22 cellular contexts compared by ENCODE assay signal in genomic region chr20:39660251-39660650, GRCh38.
DNase-seq lines count a peak whose midpoint lies in the region; ATAC-seq and TF ChIP-seq lines count a peak whose summit lies in the region.
"Had no signal": no experiment of that assay in that cellular context is flagged by ENCODE, and none has a peak within 500 bp of the region (broad histone marks: within the 10 kb centered on the region; RNA-seq: fewer than 3 reads in every experiment).

No MANE protein-coding gene starts in this region.

- H3K4me1 ChIP-seq in MM.1S (ENCODE audit: low read length) = no peaks in the 10 kb centered on the region
- H3K4me1 ChIP-seq: right atrium auricular region, thyroid gland had no signal

- H4K20me1 ChIP-seq in MM.1S (ENCODE audit: insufficient read depth, low read length) = no peaks in the 10 kb centered on the region

- H3K4me2 ChIP-seq in MM.1S (ENCODE audit: low read depth, low read length) = no peak overlapping the region

- H3K27ac ChIP-seq in MM.1S (ENCODE audit: low read length) = no peak overlapping the region
- H3K27ac ChIP-seq: neutrophil, right atrium auricular region, thyroid gland had no signal

- TF ChIP-seq CTCF in fibroblast of pulmonary artery (IDR thresholded peaks at IDR 0.05; ENCODE audit: low read length, missing control alignments) (no peak), retinal pigment epithelial cell (conservative IDR thresholded peaks at IDR 0.05; ENCODE audit: low read depth, low read length) (no peak), MM.1S (IDR thresholded peaks at IDR 0.05; ENCODE audit: low read length) (no peak)

- no peak for ATAC-seq in left lobe of liver
- no peak for ATAC-seq in HG02623 (IDR thresholded peaks at IDR 0.05; ENCODE audit: unreplicated experiment)
- ATAC-seq: activated CD8-positive, alpha-beta T cell treated with anti-CD3 and anti-CD28 coated beads, Interleukin-2, amount 10 ng/mL, durations not matched to agents 7 days and 5 days; activated T-cell treated with anti-CD3 and anti-CD28 coated beads, Interleukin-2, amount 50 U/mL, for 4 hours; left ventricle myocardium superior; PC-3 had no signal

- no peak overlapping the region for H2AFZ ChIP-seq in MM.1S (ENCODE audit: low read length)

- no peaks in the 10 kb centered on the region for H3F3A ChIP-seq in MM.1S (ENCODE audit: insufficient read depth, low read length)

- no peaks in the 10 kb centered on the region for H3K36me3 ChIP-seq in MM.1S (replicated peaks; ENCODE audit: insufficient read depth, low read length)
- H3K36me3 ChIP-seq: neutrophil, right atrium auricular region, thyroid gland had no signal

- H3K79me2 ChIP-seq in MM.1S (ENCODE audit: low read length) = no peaks in the 10 kb centered on the region

- no peaks in the 10 kb centered on the region for H3K27me3 ChIP-seq in MM.1S (replicated peaks; ENCODE audit: insufficient read depth, low read length)
- H3K27me3 ChIP-seq: neutrophil, right atrium auricular region, thyroid gland had no signal

- H3K4me3 ChIP-seq in fibroblast of pulmonary artery (replicated peaks; ENCODE audit: low read depth, low read length) = no peak overlapping the region
- no peak overlapping the region for H3K4me3 ChIP-seq in retinal pigment epithelial cell (ENCODE audit: low read length)
- H3K4me3 ChIP-seq in MM.1S (ENCODE audit: low read length) = no peak overlapping the region
- H3K4me3 ChIP-seq: right atrium auricular region, thyroid gland had no signal

- H3K9ac ChIP-seq in MM.1S (ENCODE audit: low read length) = no peak overlapping the region

- DNase-seq in EH (ENCODE audit: low read depth) (peak; percentile 62), astrocyte of the hippocampus (ENCODE audit: low read depth, low spot score) (peak; percentile 14), fibroblast of pulmonary artery (ENCODE audit: low read depth) (peak; percentile 47), retinal pigment epithelial cell (ENCODE audit: low read depth) (peak; percentile 4), left lobe of liver (ENCODE audit: low spot score) (no peak), MM.1S (no peak), GOT3 (lab: John Stamatoyannopoulos, UW) (no peak)
- DNase-seq: activated CD8-positive, alpha-beta T cell treated with anti-CD3 and anti-CD28 coated beads, Interleukin-2, amount 10 ng/mL, durations not matched to agents 7 days and 5 days; activated naive CD4-positive, alpha-beta T cell treated with anti-CD3 and anti-CD28 coated beads for 36 hours; activated T-cell treated with anti-CD3 and anti-CD28 coated beads, Interleukin-2, amount 50 U/mL, for 4 hours; CD8-positive, alpha-beta memory T cell; H7; left ventricle myocardium superior; NCI-H1436; NCI-H2171; NCI-H69; PC-3; stimulated activated naive B cell treated with anti-CD40 and anti-IgM and Interleukin-4, amounts not matched to agents 10 μg/mL and 1 μg/mL and 100 μg/mL, for 72 hours; thyroid gland had no signal

- no peaks in the 10 kb centered on the region for H3K9me3 ChIP-seq in MM.1S (replicated peaks; ENCODE audit: insufficient read depth, low read length)
- H3K9me3 ChIP-seq: neutrophil, right atrium auricular region, thyroid gland had no signal

- no peaks in the 10 kb centered on the region for H3K9me2 ChIP-seq in MM.1S (replicated peaks; ENCODE audit: insufficient read depth, low read length)

Comparison
In these comparisons a context has a peak if more than half of its experiments do, and no peak if none do; other contexts are left out.
1. DNase-seq: peak in EH (single experiment), astrocyte of the hippocampus (single experiment), fibroblast of pulmonary artery (single experiment) and retinal pigment epithelial cell (single experiment); none in left lobe of liver (single experiment), MM.1S (single experiment) and GOT3 (single experiment).